In the genomic region with DNA sequence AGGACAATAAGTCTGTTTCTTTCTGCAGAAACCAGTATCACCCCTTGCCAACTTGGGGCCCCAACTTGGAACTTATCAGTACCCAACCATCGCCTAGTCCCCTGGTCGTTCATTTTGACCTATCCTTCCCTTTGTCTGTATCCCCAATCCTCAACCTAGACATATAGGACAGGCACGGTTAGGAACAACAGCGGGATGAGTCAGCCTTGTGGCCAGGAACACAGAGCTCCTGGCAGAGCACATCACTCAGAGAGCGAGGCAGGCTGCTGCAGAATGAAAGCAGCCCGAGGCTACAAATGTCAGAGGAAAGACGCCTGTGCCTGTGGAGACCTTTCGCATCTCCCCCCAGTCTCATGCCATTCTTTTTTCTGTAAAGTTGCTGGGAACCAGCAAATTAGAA, we compare ENCODE assay signal across 8 cellular contexts. TPM values are rescaled to one million over a fixed set of nuclear protein-coding genes. Genes with fewer than 3 reads are reported as not detected.
A peak's percentile ranks its signal among the peaks of the same experiment; 100 is the strongest.
DNase-seq lines count a peak whose midpoint lies in the region; ATAC-seq and TF ChIP-seq lines count a peak whose summit lies in the region.

No MANE protein-coding gene starts in this region.

- H3K27me3 ChIP-seq in SK-N-SH (ENCODE audit: insufficient read depth) (no peaks in the 10 kb centered on the region), ovary (no peaks in the 10 kb centered on the region), body of pancreas (no peaks in the 10 kb centered on the region)

- DNase-seq in Daoy (ENCODE audit: low read depth) (peak; percentile 93), SK-N-SH (peak; percentile 70), fibroblast of villous mesenchyme (ENCODE audit: low read depth) (peak; percentile 85), osteocyte (ENCODE audit: extremely low spot score, unreplicated experiment) (peak; percentile 89), SIG-M5 (lab: John Stamatoyannopoulos, UW) (no peak), ovary (no peak), body of pancreas (no peak), immature natural killer cell (no peak)

- H3K36me3 ChIP-seq in SK-N-SH (replicated peaks in 1 of 2; ENCODE audit: control insufficient read depth in 1 of 2, insufficient read depth in 2 of 2, low read length in 1 of 2) (peaks cover 48 to 66% of the 10 kb centered on the region in 2 experiments), ovary (no peaks in the 10 kb centered on the region), body of pancreas (replicated peaks in 1 of 2; ENCODE audit: insufficient read depth in 1 of 2, low read depth in 2 of 2) (no peaks in the 10 kb centered on the region)

- H4K20me1 ChIP-seq in SK-N-SH (ENCODE audit: insufficient read depth) = no peaks in the 10 kb centered on the region

- WGBS in SK-N-SH (ENCODE audit: low lambda C conversion rate) = 5% methylated on average over 5 of the region's 8 CpGs
- 46 to 62% (median 54%) methylated on average over 8 of the region's 8 CpGs for WGBS in ovary, 3 donors
- 72 to 78% methylated on average over 8 of the region's 8 CpGs for WGBS in body of pancreas, 2 donors

- TF ChIP-seq CTCF in SK-N-SH (IDR thresholded peaks at IDR 0.05) (no peak), fibroblast of villous mesenchyme (IDR thresholded peaks at IDR 0.05; ENCODE audit: insufficient read depth, low read depth, low read length) (no peak), osteocyte (IDR thresholded peaks at IDR 0.05) (no peak), ovary (IDR thresholded peaks at IDR 0.05) (no peak), body of pancreas (IDR thresholded peaks at IDR 0.05) (no peak)

- peaks cover 83% of the 10 kb centered on the region for H3K79me2 ChIP-seq in SK-N-SH (ENCODE audit: insufficient read depth)

- no peak overlapping the region for H2AFZ ChIP-seq in SK-N-SH (ENCODE audit: low read depth)

- H3K27me3 Mint-ChIP-seq in osteocyte (ENCODE audit: unreplicated experiment) = no peaks in the 10 kb centered on the region
- peaks cover 2 to 18% (median 3%) of the 10 kb centered on the region in 3 donors for H3K27me3 Mint-ChIP-seq in immature natural killer cell (ENCODE audit: low read depth in 3 of 3)

- CTCF ChIA-PET in SK-N-SH (lab: Yijun Ruan, JAX) = interaction anchor here (1.0 to 2.7 kb wide), 6 partner anchors 12 to 284 kb away, joined by 3 to 7 read pairs (median 4); partner anchors contain the start of gene DKK3

- POLR2A ChIA-PET in SK-N-SH (lab: Yijun Ruan, JAX) = interaction anchor here (1.0 to 1.4 kb wide), 3 partner anchors 14 to 15 kb away, joined by 3 to 6 read pairs (median 4); no protein-coding TSS in a partner anchor

- H3K4me3 Mint-ChIP-seq in osteocyte (ENCODE audit: unreplicated experiment) = peak overlapping the region; percentile 8
- no peak overlapping the region for H3K4me3 Mint-ChIP-seq in immature natural killer cell

- TF ChIP-seq EP300 in SK-N-SH (IDR thresholded peaks at IDR 0.05; ENCODE audit: borderline replicate concordance in 1 of 2, low read depth in 1 of 2, low read length in 1 of 2) = peak; percentile 56 to 63; a peak in 2 of 4 replicates
- TF ChIP-seq EP300 in ovary (IDR thresholded peaks at IDR 0.05) = no peak

- H3K9me3 Mint-ChIP-seq in osteocyte (ENCODE audit: unreplicated experiment) = no peaks in the 10 kb centered on the region
- peaks cover 0 to 2% (median 0%) of the 10 kb centered on the region in 6 donors for H3K9me3 Mint-ChIP-seq in immature natural killer cell

- H3K4me3 ChIP-seq in SK-N-SH (ENCODE audit: low read depth in 2 of 2, low read length in 1 of 2) (peak overlapping the region in 1 of 2 experiments; percentile 18; a peak in 1 of 4 replicates), fibroblast of villous mesenchyme (ENCODE audit: low read depth, low read length) (no peak overlapping the region), ovary (no peak overlapping the region), body of pancreas (no peak overlapping the region)

- peak overlapping the region; percentile 47; the same call in 1 of the 2 replicates for H3K9ac ChIP-seq in SK-N-SH

- H3F3A ChIP-seq in SK-N-SH (replicated peaks; ENCODE audit: insufficient read depth) = peaks cover 68% of the 10 kb centered on the region

- H3K4me1 ChIP-seq in SK-N-SH (ENCODE audit: control insufficient read depth in 1 of 2, insufficient read depth in 2 of 2, low read depth in 1 of 2, low read length in 1 of 2) = peaks cover 34 to 74% of the 10 kb centered on the region in 2 experiments
- H3K4me1 ChIP-seq in ovary (ENCODE audit: insufficient read depth) = no peaks in the 10 kb centered on the region
- no peaks in the 10 kb centered on the region for H3K4me1 ChIP-seq in body of pancreas

- peaks cover 91% of the 10 kb centered on the region for H3K4me1 Mint-ChIP-seq in osteocyte (ENCODE audit: unreplicated experiment)
- peaks cover 9 to 10% of the 10 kb centered on the region in 2 donors for H3K4me1 Mint-ChIP-seq in immature natural killer cell

- intact Hi-C loops in ovary (cut with DNase I) (no loop called here), body of pancreas (cut with DNase I) (no loop called here)

- H3K9me3 ChIP-seq in SK-N-SH (no peaks in the 10 kb centered on the region), ovary (no peaks in the 10 kb centered on the region), body of pancreas (no peaks in the 10 kb centered on the region)

- H3K36me3 Mint-ChIP-seq in osteocyte (ENCODE audit: unreplicated experiment) (peaks cover 36% of the 10 kb centered on the region), immature natural killer cell (no peaks in the 10 kb centered on the region)

- TF ChIP-seq POLR2A in ovary (IDR thresholded peaks at IDR 0.05) (no peak), body of pancreas (IDR thresholded peaks at IDR 0.05) (no peak)

- peak; percentile 32; the same call in 1 of the 2 replicates for TF ChIP-seq RAD21 in SK-N-SH (IDR thresholded peaks at IDR 0.05; ENCODE audit: low read length)

- H3K9me2 ChIP-seq in SK-N-SH = no peaks in the 10 kb centered on the region

- H3K27ac Mint-ChIP-seq in osteocyte (ENCODE audit: unreplicated experiment) (peak overlapping the region; percentile 83), immature natural killer cell (no peak overlapping the region)

- H3K27ac ChIP-seq in SK-N-SH (ENCODE audit: low read depth in 2 of 2, low read length in 1 of 2) = peak overlapping the region; percentile 93 to 99
- no peak overlapping the region for H3K27ac ChIP-seq in ovary
- H3K27ac ChIP-seq in body of pancreas = no peak overlapping the region

- ATAC-seq in body of pancreas = no peak

- peak overlapping the region; percentile 39 for H3K4me2 ChIP-seq in SK-N-SH

TF ChIP-seq in SK-N-SH, 30 proteins besides CTCF, POLR2A, EP300 and RAD21 (continues in another document):
- TF ChIP-seq MXI1 (IDR thresholded peaks at IDR 0.05; ENCODE audit: low read depth, low read length) (peak; percentile 72), NFIC (IDR thresholded peaks at IDR 0.05; ENCODE audit: borderline replicate concordance) (peak; percentile 58), TCF12 (IDR thresholded peaks at IDR 0.05) (peak; percentile 75), FOXM1 (IDR thresholded peaks at IDR 0.05; ENCODE audit: low read depth) (no peak), ZBTB33 (IDR thresholded peaks at IDR 0.05; ENCODE audit: borderline replicate concordance, low read depth) (no peak), SMC3 (IDR thresholded peaks at IDR 0.05; ENCODE audit: low read depth, low read length) (peak; percentile 25; the same call in 1 of the 2 replicates), SIN3A (IDR thresholded peaks at IDR 0.05; ENCODE audit: borderline replicate concordance, low read depth, low read length) (peak; percentile 86; the same call in 1 of the 2 replicates), RCOR1 (IDR thresholded peaks at IDR 0.05; ENCODE audit: low read length) (peak; percentile 42; the same call in 1 of the 2 replicates), NRF1 (IDR thresholded peaks at IDR 0.05; ENCODE audit: low read depth, low read length) (no peak), CHD2 (IDR thresholded peaks at IDR 0.05; ENCODE audit: low read length, partially characterized antibody) (peak; percentile 34), MEF2A (IDR thresholded peaks at IDR 0.05; ENCODE audit: borderline replicate concordance, low read depth) (no peak)
- TF ChIP-seq, protein P1, sequence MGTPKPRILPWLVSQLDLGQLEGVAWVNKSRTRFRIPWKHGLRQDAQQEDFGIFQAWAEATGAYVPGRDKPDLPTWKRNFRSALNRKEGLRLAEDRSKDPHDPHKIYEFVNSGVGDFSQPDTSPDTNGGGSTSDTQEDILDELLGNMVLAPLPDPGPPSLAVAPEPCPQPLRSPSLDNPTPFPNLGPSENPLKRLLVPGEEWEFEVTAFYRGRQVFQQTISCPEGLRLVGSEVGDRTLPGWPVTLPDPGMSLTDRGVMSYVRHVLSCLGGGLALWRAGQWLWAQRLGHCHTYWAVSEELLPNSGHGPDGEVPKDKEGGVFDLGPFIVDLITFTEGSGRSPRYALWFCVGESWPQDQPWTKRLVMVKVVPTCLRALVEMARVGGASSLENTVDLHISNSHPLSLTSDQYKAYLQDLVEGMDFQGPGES (IDR thresholded peaks at IDR 0.05; ENCODE audit: low read depth, low read length) = no peak

RNA-seq across cellular contexts. Expression of gene DKK3, which starts 14.6 kb away (rescaled TPM):
- 44.6 and 46.5 TPM in 2 replicates for total RNA-seq in Daoy (2014; rRNA removed; shearing (Covaris generic))
- 1,174 and 1,491 TPM in 2 replicates for polyA plus RNA-seq in SK-N-SH (2012; rRNA removed)
- polyA plus RNA-seq in SK-N-SH (2012; cell fraction: cytosol; rRNA removed) = 1,028 and 1,442 TPM in 2 replicates
- 933 and 1,160 TPM in 2 replicates for polyA plus RNA-seq in SK-N-SH (2012; cell fraction: nucleus; rRNA removed)
- total RNA-seq in fibroblast of villous mesenchyme = 316 and 338 TPM in 2 replicates
- 548 and 587 TPM in 2 replicates for total RNA-seq in osteocyte
- 100 to 1,000 TPM in 1 of 7 donors, 10 to 100 TPM in 6; 33.9 to 102 (median 62.8) TPM for total RNA-seq in ovary
- 100 to 1,000 TPM in 1 of 2 donors, 10 to 100 TPM in 1; 43.5 to 255 TPM for polyA plus RNA-seq in ovary
- total RNA-seq in body of pancreas = 10 to 100 TPM; 14.5 to 25.9 TPM
- under 1 TPM in 2 of 3 donors, not detected in 1; 0.31 to 0.76 TPM for polyA plus RNA-seq in immature natural killer cell

Comparison
In these comparisons a context has a peak if more than half of its experiments do, and no peak if none do; other contexts are left out.
1. DNase-seq: peak in Daoy (single experiment), SK-N-SH (single experiment), fibroblast of villous mesenchyme (single experiment) and osteocyte (single experiment); none in SIG-M5 (single experiment), ovary (0 of 5), body of pancreas (0 of 4) and immature natural killer cell (0 of 3).
2. H3K27ac ChIP-seq: peak in SK-N-SH (2 of 2); none in ovary (0 of 2) and body of pancreas (0 of 4).